In the genomic region with DNA sequence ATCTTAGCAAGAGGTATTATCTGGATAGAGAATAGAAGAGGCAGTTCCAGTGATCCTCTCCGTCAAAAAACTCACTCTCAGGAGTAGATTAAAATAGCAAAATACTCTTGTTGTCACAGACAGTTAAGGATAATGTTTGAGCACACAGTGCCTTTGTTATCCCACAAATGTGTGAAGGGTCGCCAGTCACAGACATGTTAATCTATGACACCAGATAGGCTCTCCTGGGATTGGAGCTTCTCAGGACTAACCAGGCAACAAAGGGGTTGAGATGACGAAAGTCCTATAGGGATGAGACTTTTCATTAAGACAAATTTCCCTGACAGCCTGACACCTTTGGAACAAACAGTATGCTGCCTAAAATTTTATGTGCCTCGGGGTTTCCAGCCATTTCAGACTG, we compare ENCODE assay signal across 1 cellular context.
TF ChIP-seq lines count a peak whose summit lies in the region.

No MANE protein-coding gene starts in this region.

TF ChIP-seq in GM23338, 12 proteins besides CTCF, POLR2A, EP300 and RAD21 (continued from another document):
- TF ChIP-seq ZNF462 (CRISPR knock-in tag; IDR thresholded peaks at IDR 0.05) (no peak), ZNF331 (CRISPR knock-in tag; IDR thresholded peaks at IDR 0.05; ENCODE audit: low read depth) (no peak), POLR2AphosphoS5 (IDR thresholded peaks at IDR 0.05; ENCODE audit: low read depth) (no peak), REST (IDR thresholded peaks at IDR 0.05; ENCODE audit: unreplicated experiment) (no peak)
